Comparison of ENCODE assay signal across 14 cellular contexts in the genomic region with DNA sequence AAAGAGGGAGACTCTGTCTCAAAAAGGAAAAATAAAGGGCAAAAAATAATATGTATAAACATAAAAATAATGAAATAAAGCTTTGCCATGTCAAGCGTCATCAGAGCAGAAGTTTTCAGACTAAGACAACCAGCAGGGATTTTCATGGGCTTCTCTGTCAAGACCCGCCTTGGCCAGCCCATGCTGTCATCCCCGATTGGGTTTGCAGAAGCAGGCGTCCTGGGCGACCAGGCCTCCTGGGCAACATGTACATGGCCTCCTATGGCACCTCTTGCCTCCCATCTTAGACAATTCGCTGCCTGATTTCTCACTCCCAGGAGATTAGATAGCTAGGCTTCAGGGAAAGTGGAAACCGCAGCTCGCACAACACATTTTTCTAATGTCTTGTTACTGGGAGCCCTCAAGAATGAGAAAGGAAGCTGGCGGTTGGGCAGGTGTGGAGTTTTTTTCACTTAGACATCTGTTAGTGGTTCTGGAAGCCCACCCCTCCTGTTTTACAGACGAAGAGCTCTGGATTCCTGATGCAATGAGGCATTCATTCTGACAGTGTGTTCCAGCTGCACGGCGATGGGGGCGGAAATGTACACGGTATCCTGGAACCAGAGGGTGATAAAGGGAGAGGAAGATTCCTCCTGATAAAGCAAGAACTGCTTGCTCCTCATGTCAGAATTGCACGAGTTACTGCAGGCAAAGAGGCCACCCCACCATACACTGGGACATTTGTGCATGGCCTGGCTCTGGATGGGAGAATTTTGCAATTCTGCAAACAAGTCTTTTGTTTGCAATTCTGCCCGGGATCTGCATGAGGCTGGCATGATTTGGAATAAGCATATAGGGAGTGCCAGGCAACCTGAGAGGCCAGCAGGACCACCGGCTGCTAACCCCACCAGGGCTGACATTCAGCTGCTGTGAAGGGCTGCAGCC. TPM values are rescaled to one million over a fixed set of nuclear protein-coding genes. Genes with fewer than 3 reads are reported as not detected.
DNase-seq lines count a peak whose midpoint lies in the region; ATAC-seq, FAIRE-seq and TF ChIP-seq lines count a peak whose summit lies in the region.
"Had no signal": no experiment of that assay in that cellular context is flagged by ENCODE, and none has a peak within 500 bp of the region (broad histone marks: within the 10 kb centered on the region; RNA-seq: fewer than 3 reads in every experiment).

No MANE protein-coding gene starts in this region.

- TF ChIP-seq RAD21 in GM12878 (IDR thresholded peaks at IDR 0.05; ENCODE audit: insufficient read depth, low read depth, low read length), result no peak

- no peak overlapping the region for H3K9ac ChIP-seq in GM12878 (ENCODE audit: control insufficient read depth, insufficient read depth, low read length)
- H3K9ac ChIP-seq in neural progenitor cell, result no peak overlapping the region

- H3K27me3 ChIP-seq in CD4-positive, CD25-positive, alpha-beta regulatory T cell (ENCODE audit: control insufficient read depth, insufficient read depth, low read length), result no peaks in the 10 kb centered on the region
- no peaks in the 10 kb centered on the region for H3K27me3 ChIP-seq in GM12878 (replicated peaks in 1 of 2; ENCODE audit: control insufficient read depth in 2 of 2, insufficient read depth in 2 of 2, low read length in 1 of 2)
- no peaks in the 10 kb centered on the region for H3K27me3 ChIP-seq in neural progenitor cell
- H3K27me3 ChIP-seq: cardiac muscle cell, vagina had no signal

- H3K9me3 Mint-ChIP-seq in CD4-positive, CD25-positive, alpha-beta regulatory T cell, result peaks cover 0 to 10% (median 2%) of the 10 kb centered on the region in 7 donors
- peaks cover 24% of the 10 kb centered on the region for H3K9me3 Mint-ChIP-seq in neural progenitor cell
- peaks cover 13% of the 10 kb centered on the region for H3K9me3 Mint-ChIP-seq in activated CD4-positive, alpha-beta memory T cell treated with anti-CD3 and anti-CD28 coated beads for 36 hours

- peaks cover 4 to 7% of the 10 kb centered on the region in 2 experiments for H3K9me3 ChIP-seq in CD4-positive, CD25-positive, alpha-beta regulatory T cell (ENCODE audit: control insufficient read depth in 2 of 2, low read length in 2 of 2)
- peaks cover 7% of the 10 kb centered on the region; the same call in 1 of the 3 replicates for H3K9me3 ChIP-seq in GM12878 (replicated peaks; ENCODE audit: control insufficient read depth, insufficient read depth, low read length)
- no peaks in the 10 kb centered on the region for H3K9me3 ChIP-seq in neural progenitor cell (ENCODE audit: low read depth)

- H3K4me3 Mint-ChIP-seq in CD4-positive, CD25-positive, alpha-beta regulatory T cell, result no peak overlapping the region
- no peak overlapping the region for H3K4me3 Mint-ChIP-seq in neural progenitor cell
- H3K4me3 Mint-ChIP-seq in activated CD4-positive, alpha-beta memory T cell treated with anti-CD3 and anti-CD28 coated beads for 36 hours, result no peak overlapping the region

- no TSS peak for BruUV-seq in GM12878 (replicated peaks; lab: Mats Ljungman, UMichigan)

- peaks cover 54% of the 10 kb centered on the region for H3K36me3 Mint-ChIP-seq in CD4-positive, CD25-positive, alpha-beta regulatory T cell
- H3K36me3 Mint-ChIP-seq in neural progenitor cell, result no peaks in the 10 kb centered on the region
- peaks cover 21% of the 10 kb centered on the region for H3K36me3 Mint-ChIP-seq in activated CD4-positive, alpha-beta memory T cell treated with anti-CD3 and anti-CD28 coated beads for 36 hours

- H3K4me2 ChIP-seq in GM12878 (ENCODE audit: control insufficient read depth, insufficient read depth), result no peak overlapping the region
- no peak overlapping the region for H3K4me2 ChIP-seq in neural progenitor cell

- no peaks in the 10 kb centered on the region for H3K4me1 ChIP-seq in CD4-positive, CD25-positive, alpha-beta regulatory T cell (ENCODE audit: control insufficient read depth, insufficient read depth, low read length, poor library complexity, severe bottlenecking)
- H3K4me1 ChIP-seq in GM12878 (ENCODE audit: control insufficient read depth, insufficient read depth, low read length) (no peaks in the 10 kb centered on the region), neural progenitor cell (no peaks in the 10 kb centered on the region)

- H4K20me1 ChIP-seq in GM12878 (ENCODE audit: control insufficient read depth, insufficient read depth) (no peaks in the 10 kb centered on the region), neural progenitor cell (ENCODE audit: low read depth) (no peaks in the 10 kb centered on the region)

- H2AFZ ChIP-seq in GM12878 (ENCODE audit: control insufficient read depth, low read depth, low read length) (no peak overlapping the region), neural progenitor cell (replicated peaks) (peak overlapping the region; percentile 57)

- no peak overlapping the region for H3K4me3 ChIP-seq in CD4-positive, CD25-positive, alpha-beta regulatory T cell (ENCODE audit: low read depth, low read length)
- H3K4me3 ChIP-seq in GM12878, result no peak overlapping the region
- no peak overlapping the region for H3K4me3 ChIP-seq in neural progenitor cell
- H3K4me3 ChIP-seq: cardiac muscle cell, vagina had no signal

- RAD21 ChIA-PET in GM12878 (lab: Charles Lee; ENCODE audit: unreplicated experiment), result interaction anchor here (0.8 to 1.7 kb wide), 3 partner anchors 17 to 162 kb away, joined by 3 to 4 read pairs (median 3); no protein-coding TSS in a partner anchor

- H3K36me3 ChIP-seq in CD4-positive, CD25-positive, alpha-beta regulatory T cell (ENCODE audit: control insufficient read depth, insufficient read depth, low read length), result peaks cover 55% of the 10 kb centered on the region
- H3K36me3 ChIP-seq in GM12878 (ENCODE audit: control insufficient read depth in 2 of 2, insufficient read depth in 2 of 2, low read length in 1 of 2) (no peaks in the 10 kb centered on the region), neural progenitor cell (no peaks in the 10 kb centered on the region)
- H3K36me3 ChIP-seq: cardiac muscle cell, vagina had no signal

- CTCF ChIA-PET in GM12878 (lab: Yijun Ruan, JAX), result interaction anchor here (0.6 to 2.7 kb wide), 14 partner anchors 9 to 504 kb away, joined by 3 to 9 read pairs (median 4); no protein-coding TSS in a partner anchor
- CTCF ChIA-PET in activated CD4-positive, alpha-beta memory T cell treated with anti-CD3 and anti-CD28 coated beads for 36 hours (lab: Charles Lee), result interaction anchor here (1.5 kb wide), 2 partner anchors 14 to 222 kb away, joined by 3 read pairs; no protein-coding TSS in a partner anchor

- H3K79me2 ChIP-seq in GM12878 (ENCODE audit: control insufficient read depth, insufficient read depth, low read length), result no peaks in the 10 kb centered on the region
- H3K79me2 ChIP-seq in neural progenitor cell (ENCODE audit: low read depth), result no peaks in the 10 kb centered on the region

- no peak for TF ChIP-seq EP300 in GM12878 (IDR thresholded peaks at IDR 0.05; ENCODE audit: borderline replicate concordance in 1 of 2, control insufficient read depth in 1 of 2, low read depth in 2 of 2, low read length in 2 of 2)

- no peak for ATAC-seq in CD4-positive, CD25-positive, alpha-beta regulatory T cell (ENCODE audit: low read depth in 2 of 2)
- ATAC-seq in HG03354 (IDR thresholded peaks at IDR 0.05; ENCODE audit: poor library complexity, severe bottlenecking, unreplicated experiment) (peak; percentile 32), GM12878 (no peak), GM21526 (IDR thresholded peaks at IDR 0.05; ENCODE audit: low FRiP score, unreplicated experiment) (no peak), HG03469 (IDR thresholded peaks at IDR 0.05; ENCODE audit: unreplicated experiment) (no peak)

- H3K27me3 Mint-ChIP-seq in CD4-positive, CD25-positive, alpha-beta regulatory T cell, result no peaks in the 10 kb centered on the region
- peaks cover 4% of the 10 kb centered on the region for H3K27me3 Mint-ChIP-seq in neural progenitor cell (ENCODE audit: insufficient read depth, low read depth)
- H3K27me3 Mint-ChIP-seq in activated CD4-positive, alpha-beta memory T cell treated with anti-CD3 and anti-CD28 coated beads for 36 hours, result no peaks in the 10 kb centered on the region

- in situ Hi-C loops in GM12878 (cut with MboI), result no loop called here

- 0 out of 2 replicates have a peak, but pooled peaks have one; percentile 6 for TF ChIP-seq POLR2A in GM12878 (IDR thresholded peaks at IDR 0.05; ENCODE audit: low read depth, low read length)

- POLR2A ChIA-PET in GM12878 (lab: Charles Lee), result no interaction called here
- POLR2A ChIA-PET in activated CD4-positive, alpha-beta memory T cell treated with anti-CD3 and anti-CD28 coated beads for 36 hours (lab: Charles Lee), result no interaction called here

- no peak for DNase-seq in CD4-positive, CD25-positive, alpha-beta regulatory T cell
- DNase-seq in GM12878 (ENCODE audit: low read depth, low spot score) (no peak), neural progenitor cell (ENCODE audit: low spot score) (no peak), pons (ENCODE audit: low spot score) (no peak)
- no peak for DNase-seq in activated CD4-positive, alpha-beta memory T cell treated with anti-CD3 and anti-CD28 coated beads for 36 hours
- DNase-seq: mammary epithelial cell, NCI-H774 had no signal

- FAIRE-seq in GM12878 (lab: Jason Lieb, UNC), result no peak
- FAIRE-seq: RCC 7860, TTC549 had no signal

- 83% methylated on average over 17 of the region's 17 CpGs for WGBS in GM12878 (ENCODE audit: insufficient coverage, insufficient replicate concordance, low lambda C conversion rate, missing lambda C conversion rate)

- TF ChIP-seq CTCF in GM12878 (IDR thresholded peaks at IDR 0.05 in 2 of 3, conservative IDR thresholded peaks at IDR 0.05 in 1 of 3; ENCODE audit: control insufficient read depth in 2 of 3, extremely low read depth in 1 of 3, insufficient read depth in 1 of 3, low read depth in 3 of 3, low read length in 3 of 3), result no peak
- no peak for TF ChIP-seq CTCF in neural progenitor cell (IDR thresholded peaks at IDR 0.05)

- H3K4me1 Mint-ChIP-seq in CD4-positive, CD25-positive, alpha-beta regulatory T cell, result peaks cover 0 to 27% (median 18%) of the 10 kb centered on the region in 4 donors
- H3K4me1 Mint-ChIP-seq in neural progenitor cell, result peaks cover 9% of the 10 kb centered on the region
- no peaks in the 10 kb centered on the region for H3K4me1 Mint-ChIP-seq in activated CD4-positive, alpha-beta memory T cell treated with anti-CD3 and anti-CD28 coated beads for 36 hours (ENCODE audit: low read depth)

- SMC1A ChIA-PET in GM12878 (lab: Charles Lee; ENCODE audit: uncharacterized antibody, unreplicated experiment), result interaction anchor here (0.7 to 2.2 kb wide), 9 partner anchors 11 to 222 kb away, joined by 3 to 10 read pairs (median 4); no protein-coding TSS in a partner anchor

- intact Hi-C loops in GM12878 (cut with micrococcal nuclease; ENCODE audit: unreplicated experiment), result loop anchor here (5.0 kb wide), 1 partner anchor 108 kb away; no protein-coding TSS in a partner anchor
- intact Hi-C loops in activated CD4-positive, alpha-beta memory T cell treated with anti-CD3 and anti-CD28 coated beads for 36 hours (cut with micrococcal nuclease), result no loop called here

- no peak overlapping the region for H3K27ac ChIP-seq in CD4-positive, CD25-positive, alpha-beta regulatory T cell (ENCODE audit: insufficient read depth, low read length, poor library complexity, severe bottlenecking)
- no peak overlapping the region for H3K27ac ChIP-seq in GM12878 (ENCODE audit: control insufficient read depth, insufficient read depth)
- no peak overlapping the region for H3K27ac ChIP-seq in neural progenitor cell
- H3K27ac ChIP-seq: cardiac muscle cell, vagina had no signal

- H3F3A ChIP-seq in neural progenitor cell (ENCODE audit: low read depth), result no peaks in the 10 kb centered on the region

- peak overlapping the region in 2 of 3 donors; percentile 40 to 71 for H3K27ac Mint-ChIP-seq in CD4-positive, CD25-positive, alpha-beta regulatory T cell
- no peak overlapping the region for H3K27ac Mint-ChIP-seq in neural progenitor cell
- H3K27ac Mint-ChIP-seq in activated CD4-positive, alpha-beta memory T cell treated with anti-CD3 and anti-CD28 coated beads for 36 hours, result no peak overlapping the region

RNA-seq across cellular contexts. Expression of gene KATNAL1, which starts 47.4 kb away (rescaled TPM):
- 29.2 TPM for total RNA-seq in CD4-positive, CD25-positive, alpha-beta regulatory T cell
- polyA plus RNA-seq in CD4-positive, CD25-positive, alpha-beta regulatory T cell, result 1 to 10 TPM; 5.1 to 6.9 (median 6.2) TPM
- 68.9 and 77.5 TPM in 2 replicates for total RNA-seq in GM12878 (2013; cell fraction: nucleolus; rRNA removed)
- 7.2 and 7.8 TPM in 2 replicates for total RNA-seq in GM12878 (2014; rRNA removed)
- 15.2 and 16.4 TPM in 2 replicates for total RNA-seq in GM12878 (2014; rRNA removed; fragmentation: Illumina TruSeq; extraction: Trizol)
- 14.8 and 18.8 TPM in 2 replicates for total RNA-seq in GM12878 (2021)
- polyA plus RNA-seq in GM12878 (2011; ENCODE audit: low read depth), result 3.2 TPM
- 6.5 and 11.8 TPM in 2 replicates for polyA plus RNA-seq in GM12878 (2011; rRNA removed)
- polyA plus RNA-seq in GM12878 (2011; cell fraction: cytosol; rRNA removed), result 2.5 and 2.6 TPM in 2 replicates
- 3.3 and 4.0 TPM in 2 replicates for polyA plus RNA-seq in GM12878 (2011; cell fraction: nucleus; rRNA removed)
- 4.5 and 5.6 TPM in 2 replicates for polyA plus RNA-seq in GM12878 (2012)
- polyA plus RNA-seq in GM12878 (2014; fragmentation: Illumina TruSeq; extraction: Trizol), result 13.5 and 18.4 TPM in 2 replicates
- 1 to 10 TPM; 9.4 to 9.8 TPM for polyA plus RNA-seq in GM12878 (2014; fragmentation: Nextera tagmentation; extraction: Ambion mirVana)
- 5.9 and 6.6 TPM in 2 replicates for polyA plus RNA-seq in GM12878 (2014; rRNA removed)
- polyA plus RNA-seq in GM12878 (2016; fragmentation: Nextera tagmentation; extraction: Ambion mirVana), result 10 to 100 TPM; 16.7 to 18.7 TPM
- polyA minus RNA-seq in GM12878 (2011; rRNA and poly(A)+ RNA removed), result 8.1 and 10.2 TPM in 2 replicates
- polyA minus RNA-seq in GM12878 (2011; cell fraction: cytosol; rRNA and poly(A)+ RNA removed), result 1.5 and 2.4 TPM in 2 replicates
- polyA minus RNA-seq in GM12878 (2011; cell fraction: nucleus; rRNA and poly(A)+ RNA removed), result 4.7 and 9.1 TPM in 2 replicates
- 15.3 and 33.6 TPM in 2 replicates for total RNA-seq in neural progenitor cell (ENCODE audit: low replicate concordance)
- total RNA-seq in activated CD4-positive, alpha-beta memory T cell treated with anti-CD3 and anti-CD28 coated beads for 36 hours, result 10 to 100 TPM; 13.9 to 16.8 TPM

Comparison
In these comparisons a context has a peak if more than half of its experiments do, and no peak if none do; other contexts are left out.
1. H3K27ac Mint-ChIP-seq: peak in CD4-positive, CD25-positive, alpha-beta regulatory T cell (2 of 3); none in neural progenitor cell (single experiment) and activated CD4-positive, alpha-beta memory T cell treated with anti-CD3 and anti-CD28 coated beads for 36 hours (single experiment).